Comparison of ENCODE assay signal across 11 cellular contexts in the genomic region with DNA sequence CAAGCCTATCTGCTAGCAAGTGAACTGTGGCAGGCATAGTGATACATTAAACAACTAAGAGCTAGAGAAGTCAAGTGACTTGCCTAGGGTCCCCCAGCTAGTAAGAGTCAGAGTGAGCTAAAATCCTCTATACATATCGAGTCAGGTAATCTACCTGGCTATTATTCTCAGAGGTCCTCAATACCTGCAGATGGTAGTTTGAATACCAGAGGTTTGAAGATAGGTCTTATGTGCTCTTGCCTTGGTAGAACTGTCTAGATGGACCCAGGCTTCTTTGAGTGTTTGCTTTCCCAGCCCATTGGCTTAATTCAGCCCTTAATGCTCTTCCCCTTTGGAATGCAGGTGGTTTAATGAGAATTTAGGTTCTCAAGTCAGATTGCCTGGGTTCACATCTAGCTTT. TPM values are rescaled to one million over a fixed set of nuclear protein-coding genes. Genes with fewer than 3 reads are reported as not detected.
DNase-seq lines count a peak whose midpoint lies in the region; ATAC-seq and TF ChIP-seq lines count a peak whose summit lies in the region.
"Had no signal": no experiment of that assay in that cellular context is flagged by ENCODE, and none has a peak within 500 bp of the region (broad histone marks: within the 10 kb centered on the region; RNA-seq: fewer than 3 reads in every experiment).

No MANE protein-coding gene starts in this region.

- no peaks in the 10 kb centered on the region for H3K27me3 ChIP-seq in hepatocyte

- H3K79me2 ChIP-seq in hepatocyte: peaks cover 6% of the 10 kb centered on the region

- no peaks in the 10 kb centered on the region for H3K9me3 Mint-ChIP-seq in activated naive CD4-positive, alpha-beta T cell treated with anti-CD3 and anti-CD28 coated beads, Interleukin-2, amount 50 U/mL, for 24 hours
- no peaks in the 10 kb centered on the region for H3K9me3 Mint-ChIP-seq in activated B cell treated with CpG ODN at 0.5 μM for 24 hours
- H3K9me3 Mint-ChIP-seq in stimulated activated naive B cell treated with anti-CD40 and anti-IgM and Interleukin-4, amounts not matched to agents 10 μg/mL and 1 μg/mL and 100 μg/mL, for 72 hours: no peaks in the 10 kb centered on the region

- no peaks in the 10 kb centered on the region for H3K27me3 Mint-ChIP-seq in activated naive CD4-positive, alpha-beta T cell treated with anti-CD3 and anti-CD28 coated beads, Interleukin-2, amount 50 U/mL, for 24 hours
- no peaks in the 10 kb centered on the region for H3K27me3 Mint-ChIP-seq in activated B cell treated with CpG ODN at 0.5 μM for 24 hours
- no peaks in the 10 kb centered on the region for H3K27me3 Mint-ChIP-seq in stimulated activated naive B cell treated with anti-CD40 and anti-IgM and Interleukin-4, amounts not matched to agents 10 μg/mL and 1 μg/mL and 100 μg/mL, for 72 hours

- H3K4me1 Mint-ChIP-seq in activated naive CD4-positive, alpha-beta T cell treated with anti-CD3 and anti-CD28 coated beads, Interleukin-2, amount 50 U/mL, for 24 hours: peaks cover 21% of the 10 kb centered on the region
- peaks cover 21% of the 10 kb centered on the region for H3K4me1 Mint-ChIP-seq in activated B cell treated with CpG ODN at 0.5 μM for 24 hours
- H3K4me1 Mint-ChIP-seq in stimulated activated naive B cell treated with anti-CD40 and anti-IgM and Interleukin-4, amounts not matched to agents 10 μg/mL and 1 μg/mL and 100 μg/mL, for 72 hours: peaks cover 7 to 24% of the 10 kb centered on the region in 2 donors

- no peak for DNase-seq in activated naive CD4-positive, alpha-beta T cell treated with anti-CD3 and anti-CD28 coated beads, Interleukin-2, amount 50 U/mL, for 16 hours
- DNase-seq in activated B cell treated with CpG ODN at 0.5 μM for 24 hours (no peak), hepatocyte (ENCODE audit: low spot score) (no peak), hepatic stellate cell (ENCODE audit: low spot score) (no peak), pons (ENCODE audit: low spot score) (no peak)
- DNase-seq in stimulated activated naive B cell treated with anti-CD40 and anti-IgM and Interleukin-4, amounts not matched to agents 10 μg/mL and 1 μg/mL and 100 μg/mL, for 72 hours: no peak
- DNase-seq: C1 segment of cervical spinal cord, NCI-H1048 had no signal

- H3K9me2 ChIP-seq in hepatocyte (replicated peaks; ENCODE audit: insufficient read depth): no peaks in the 10 kb centered on the region

- H3K4me3 ChIP-seq in hepatocyte: no peak overlapping the region

- no peak overlapping the region for H3K27ac Mint-ChIP-seq in activated naive CD4-positive, alpha-beta T cell treated with anti-CD3 and anti-CD28 coated beads, Interleukin-2, amount 50 U/mL, for 24 hours
- no peak overlapping the region for H3K27ac Mint-ChIP-seq in activated B cell treated with CpG ODN at 0.5 μM for 24 hours
- peak overlapping the region; percentile 97 for H3K27ac Mint-ChIP-seq in stimulated activated naive B cell treated with anti-CD40 and anti-IgM and Interleukin-4, amounts not matched to agents 10 μg/mL and 1 μg/mL and 100 μg/mL, for 72 hours

- POLR2A ChIA-PET in activated B cell treated with CpG ODN at 0.5 μM for 24 hours (lab: Charles Lee): interaction anchor here (1.6 to 2.9 kb wide), 4 partner anchors 34 to 200 kb away, joined by 3 to 18 read pairs (median 9); a partner anchor contains a TSS

- CTCF ChIA-PET in activated B cell treated with CpG ODN at 0.5 μM for 24 hours (lab: Charles Lee): interaction anchor here (1.4 kb wide), 1 partner anchor 76 kb away, joined by 4 read pairs; no protein-coding TSS in a partner anchor

- peak overlapping the region; percentile 93 for H3K4me3 Mint-ChIP-seq in activated naive CD4-positive, alpha-beta T cell treated with anti-CD3 and anti-CD28 coated beads, Interleukin-2, amount 50 U/mL, for 24 hours
- H3K4me3 Mint-ChIP-seq in activated B cell treated with CpG ODN at 0.5 μM for 24 hours: peak overlapping the region; percentile 92
- H3K4me3 Mint-ChIP-seq in stimulated activated naive B cell treated with anti-CD40 and anti-IgM and Interleukin-4, amounts not matched to agents 10 μg/mL and 1 μg/mL and 100 μg/mL, for 72 hours: peak overlapping the region; percentile 91

- intact Hi-C loops in activated B cell treated with CpG ODN at 0.5 μM for 24 hours (cut with micrococcal nuclease): loop anchor here (1.0 to 5.0 kb wide), 5 partner anchors 52 to 666 kb away; a partner anchor contains a TSS

- no peak overlapping the region for H2AFZ ChIP-seq in hepatocyte

- no peaks in the 10 kb centered on the region for H3K9me3 ChIP-seq in hepatocyte (ENCODE audit: low read depth)

- TF ChIP-seq CTCF in activated B cell treated with CpG ODN at 0.5 μM for 24 hours (IDR thresholded peaks at IDR 0.05) (no peak), hepatocyte (IDR thresholded peaks at IDR 0.05; ENCODE audit: poor library complexity) (no peak)

- H3K4me1 ChIP-seq in hepatocyte (ENCODE audit: insufficient read depth): peaks cover 10% of the 10 kb centered on the region

- H3K36me3 ChIP-seq in hepatocyte (replicated peaks; ENCODE audit: insufficient read depth, low read depth): no peaks in the 10 kb centered on the region

- H3K36me3 Mint-ChIP-seq in activated naive CD4-positive, alpha-beta T cell treated with anti-CD3 and anti-CD28 coated beads, Interleukin-2, amount 50 U/mL, for 24 hours: no peaks in the 10 kb centered on the region
- H3K36me3 Mint-ChIP-seq in activated B cell treated with CpG ODN at 0.5 μM for 24 hours (ENCODE audit: low read depth): peaks cover 23% of the 10 kb centered on the region
- peaks cover 8 to 11% of the 10 kb centered on the region in 2 donors for H3K36me3 Mint-ChIP-seq in stimulated activated naive B cell treated with anti-CD40 and anti-IgM and Interleukin-4, amounts not matched to agents 10 μg/mL and 1 μg/mL and 100 μg/mL, for 72 hours

- H3K27ac ChIP-seq in hepatocyte: no peak overlapping the region

- H3K4me2 ChIP-seq in hepatocyte: peak overlapping the region; percentile 82

- no peaks in the 10 kb centered on the region for H4K20me1 ChIP-seq in hepatocyte (ENCODE audit: insufficient read depth, poor library complexity, severe bottlenecking)

- ATAC-seq in activated B cell treated with CpG ODN at 0.5 μM for 24 hours (ENCODE audit: low read depth): no peak
- ATAC-seq in stimulated activated naive B cell treated with anti-CD40 and anti-IgM and Interleukin-4, amounts not matched to agents 10 μg/mL and 1 μg/mL and 100 μg/mL, for 72 hours (replicated peaks): no peak
- ATAC-seq in GM18520 (IDR thresholded peaks at IDR 0.05; ENCODE audit: unreplicated experiment): no peak

- 100% methylated on average over 1 of the region's 1 CpG for WGBS in hepatocyte (ENCODE audit: low lambda C conversion rate, missing lambda C conversion rate)

RNA-seq across cellular contexts. Expression of a gene that starts 1.1 kb away (rescaled TPM):
- total RNA-seq in activated B cell treated with CpG ODN at 0.5 μM for 24 hours (159 and 183 TPM in 2 replicates), hepatocyte (369 and 375 TPM in 2 replicates)
- polyA plus RNA-seq in hepatocyte: 298 and 309 TPM in 2 replicates

RNA-seq across cellular contexts. Expression of a gene that starts 13.5 kb away (rescaled TPM):
- total RNA-seq in activated B cell treated with CpG ODN at 0.5 μM for 24 hours (not detected in 2 replicates), hepatocyte (not detected in 2 replicates)
- not detected in 2 replicates for polyA plus RNA-seq in hepatocyte
- total RNA-seq: bronchial epithelial cell had no signal
